ENCODE assay signal across 1 cellular context in genomic region chr2:119465687-119466086, GRCh38.
TF ChIP-seq lines count a peak whose summit lies in the region.

No MANE protein-coding gene starts in this region.

TF ChIP-seq in K562, 482 proteins besides CTCF, POLR2A, EP300 and RAD21:
- no peak for TF ChIP-seq ZNF217 (CRISPR knock-in tag; IDR thresholded peaks at IDR 0.05)
